8 cellular contexts compared by ENCODE assay signal in genomic region chr7:128381161-128381821, GRCh38. TPM values are rescaled to one million over a fixed set of nuclear protein-coding genes. Genes with fewer than 3 reads are reported as not detected.
A peak's percentile ranks its signal among the peaks of the same experiment; 100 is the strongest.
DNase-seq lines count a peak whose midpoint lies in the region; ATAC-seq, FAIRE-seq and TF ChIP-seq lines count a peak whose summit lies in the region.

No MANE protein-coding gene starts in this region.

- TF ChIP-seq EP300 in HepG2 (IDR thresholded peaks at IDR 0.05; ENCODE audit: low read depth in 2 of 2, low read length in 2 of 2), result no peak
- no peak for TF ChIP-seq EP300 in HepG2 (CRISPR knock-in tag; IDR thresholded peaks at IDR 0.05; ENCODE audit: borderline replicate concordance)

- ATAC-seq in CD4-positive, alpha-beta T cell (ENCODE audit: poor library complexity), result no peak
- peak; percentile 62 for ATAC-seq in HepG2
- ATAC-seq in GM21717 (IDR thresholded peaks at IDR 0.05; ENCODE audit: unreplicated experiment), result no peak

- no peak overlapping the region for H3K4me3 Mint-ChIP-seq in CD4-positive, alpha-beta T cell
- H3K4me3 Mint-ChIP-seq in astrocyte (ENCODE audit: unreplicated experiment), result no peak overlapping the region

- no peak overlapping the region for H3K27ac ChIP-seq in CD4-positive, alpha-beta T cell (ENCODE audit: low read depth, low read length)
- H3K27ac ChIP-seq in astrocyte (ENCODE audit: low read depth, low read length) (no peak overlapping the region), HepG2 (ENCODE audit: extremely low read length, insufficient read depth, low read length) (no peak overlapping the region)

- H3K4me1 Mint-ChIP-seq in CD4-positive, alpha-beta T cell (ENCODE audit: low read depth), result no peaks in the 10 kb centered on the region
- peaks cover 4% of the 10 kb centered on the region for H3K4me1 Mint-ChIP-seq in astrocyte (ENCODE audit: low read depth, unreplicated experiment)

- no peak for TF ChIP-seq POLR2A in HepG2 (IDR thresholded peaks at IDR 0.05; ENCODE audit: insufficient read depth in 1 of 2, low read depth in 2 of 2, low read length in 2 of 2)

- in situ Hi-C loops in HepG2 (cut with HindIII; ENCODE audit: extremely low pct_ligation_motif_present, low pct_unique_long_range_greater_than_20kb), result loop anchor here (5.0 kb wide), 1 partner anchor 34 kb away; no protein-coding TSS in a partner anchor

- H3K4me3 ChIP-seq in astrocyte (ENCODE audit: insufficient read depth, low read depth, low read length) (no peak overlapping the region), HepG2 (replicated peaks in 1 of 3; ENCODE audit: insufficient read depth in 1 of 3, low read depth in 2 of 3, low read length in 3 of 3) (no peak overlapping the region)

- no peak overlapping the region for H2AFZ ChIP-seq in astrocyte (ENCODE audit: low read depth, low read length)
- no peak overlapping the region for H2AFZ ChIP-seq in HepG2 (ENCODE audit: low read length)

- POLR2A ChIA-PET in CD4-positive, alpha-beta T cell (lab: Charles Lee), result no interaction called here
- POLR2A ChIA-PET in HepG2 (lab: Yijun Ruan, JAX), result no interaction called here

- no peaks in the 10 kb centered on the region for H3K27me3 Mint-ChIP-seq in CD4-positive, alpha-beta T cell
- H3K27me3 Mint-ChIP-seq in astrocyte (ENCODE audit: low read depth, unreplicated experiment), result peaks cover 39% of the 10 kb centered on the region

- no peaks in the 10 kb centered on the region for H3K79me2 ChIP-seq in astrocyte (ENCODE audit: insufficient read depth, low read length)
- no peaks in the 10 kb centered on the region for H3K79me2 ChIP-seq in HepG2 (ENCODE audit: insufficient read depth, low read length)

- peak in 5 of 10 experiments; percentile 12 to 25 (median 16) for DNase-seq in CD4-positive, alpha-beta T cell
- no peak for DNase-seq in astrocyte (ENCODE audit: low read depth)
- no peak for DNase-seq in HepG2 (ENCODE audit: low spot score)
- no peak for DNase-seq in Ammon's horn (ENCODE audit: low spot score)
- DNase-seq in NCI-H345 (lab: John Stamatoyannopoulos, UW), result no peak
- no peak for DNase-seq in SW480 (ENCODE audit: low spot score)

- H3K9ac ChIP-seq in astrocyte (ENCODE audit: low read length), result no peak overlapping the region
- no peak overlapping the region for H3K9ac ChIP-seq in HepG2 (ENCODE audit: insufficient read depth, low read depth, low read length)

- TF ChIP-seq RAD21 in HepG2 (CRISPR knock-in tag; IDR thresholded peaks at IDR 0.05), result no peak

- H4K20me1 ChIP-seq in astrocyte (ENCODE audit: insufficient read depth, low read length) (no peaks in the 10 kb centered on the region), HepG2 (ENCODE audit: insufficient read depth, low read length) (0 out of 2 replicates have a peak, but pooled peaks cover 2% of the 10 kb centered on the region)

- no peaks in the 10 kb centered on the region for H3K27me3 ChIP-seq in CD4-positive, alpha-beta T cell (ENCODE audit: control insufficient read depth, insufficient read depth, low read length)
- H3K27me3 ChIP-seq in astrocyte (ENCODE audit: insufficient read depth, low read length) (peaks cover 7% of the 10 kb centered on the region), HepG2 (ENCODE audit: control insufficient read depth in 1 of 2, insufficient read depth in 2 of 2, low read length in 2 of 2) (peaks cover 1 to 23% of the 10 kb centered on the region in 2 experiments; a peak in 3 of 5 replicates)

- H3K9me3 Mint-ChIP-seq in CD4-positive, alpha-beta T cell, result no peaks in the 10 kb centered on the region
- no peaks in the 10 kb centered on the region for H3K9me3 Mint-ChIP-seq in astrocyte (ENCODE audit: unreplicated experiment)

- no peaks in the 10 kb centered on the region for H3K36me3 Mint-ChIP-seq in CD4-positive, alpha-beta T cell (ENCODE audit: low read depth)
- H3K36me3 Mint-ChIP-seq in astrocyte (ENCODE audit: low read depth, unreplicated experiment), result no peaks in the 10 kb centered on the region

- no peaks in the 10 kb centered on the region for H3K4me1 ChIP-seq in astrocyte (ENCODE audit: insufficient read depth, low read length)
- peaks cover 9% of the 10 kb centered on the region; the same call in 1 of the 2 replicates for H3K4me1 ChIP-seq in HepG2 (ENCODE audit: insufficient read depth, low read length)

- no peaks in the 10 kb centered on the region for H3K36me3 ChIP-seq in astrocyte (ENCODE audit: insufficient read depth, low read length)
- no peaks in the 10 kb centered on the region for H3K36me3 ChIP-seq in HepG2 (replicated peaks in 1 of 2; ENCODE audit: control insufficient read depth in 1 of 2, insufficient read depth in 2 of 2, low read length in 2 of 2)

- 50% methylated on average over 15 of the region's 19 CpGs for WGBS in HepG2 (ENCODE audit: low lambda C conversion rate)

- peak; percentile 46 for TF ChIP-seq CTCF in CD4-positive, alpha-beta T cell (IDR thresholded peaks at IDR 0.05)
- TF ChIP-seq CTCF in LNCAP (IDR thresholded peaks at IDR 0.05) (peak; percentile 80), astrocyte (IDR thresholded peaks at IDR 0.05; ENCODE audit: insufficient read depth, low read depth, low read length) (peak; percentile 40), HepG2 (CRISPR knock-in tag; IDR thresholded peaks at IDR 0.05) (peak; percentile 56)

- BruUV-seq in HepG2 (replicated peaks; lab: Mats Ljungman, UMichigan), result no TSS peak

- intact Hi-C loops in CD4-positive, alpha-beta T cell (cut with DNase I, micrococcal nuclease), result loop anchor here in 1 of 2 experiments (1.0 to 5.0 kb wide), 2 partner anchors 31 to 721 kb away; no protein-coding TSS in a partner anchor
- intact Hi-C loops in HepG2 (cut with micrococcal nuclease; ENCODE audit: unreplicated experiment), result no loop called here

- no peaks in the 10 kb centered on the region for H3K9me3 ChIP-seq in CD4-positive, alpha-beta T cell (ENCODE audit: control insufficient read depth, low read length)
- H3K9me3 ChIP-seq in astrocyte (ENCODE audit: insufficient read depth, low read depth, low read length) (no peaks in the 10 kb centered on the region), HepG2 (ENCODE audit: low read length) (no peaks in the 10 kb centered on the region)

- no peak overlapping the region for H3K4me2 ChIP-seq in astrocyte (ENCODE audit: low read length)
- no peak overlapping the region for H3K4me2 ChIP-seq in HepG2 (ENCODE audit: low read depth, low read length)

- CTCF ChIA-PET in CD4-positive, alpha-beta T cell (lab: Charles Lee), result interaction anchor here (1.3 kb wide), 1 partner anchor 37 kb away, joined by 3 read pairs; the partner anchor contains the start of gene RBM28
- CTCF ChIA-PET in HepG2 (lab: Yijun Ruan, JAX; ENCODE audit: low intra/inter-chr PET ratio, low total read pairs), result no interaction called here

- FAIRE-seq in astrocyte (lab: Jason Lieb, UNC) (no peak), HepG2 (lab: Jason Lieb, UNC) (no peak)

- H3K27ac Mint-ChIP-seq in CD4-positive, alpha-beta T cell, result no peak overlapping the region
- H3K27ac Mint-ChIP-seq in astrocyte (ENCODE audit: unreplicated experiment), result no peak overlapping the region

RNA-seq across cellular contexts. Expression of gene PRRT4, which starts 19.8 kb away (rescaled TPM):
- total RNA-seq in CD4-positive, alpha-beta T cell, result under 1 TPM; 0.47 to 0.63 TPM
- total RNA-seq in astrocyte, result 0.62 and 0.93 TPM in 2 replicates
- total RNA-seq in HepG2 (2016; rRNA removed; fragmentation: Illumina TruSeq; extraction: Trizol), result not detected in 2 replicates
- total RNA-seq in HepG2 (2016; cell fraction: cytosol; rRNA removed; fragmentation: Illumina TruSeq; extraction: Trizol; ENCODE audit: low read depth), result not detected in 2 replicates
- not detected in 2 replicates for total RNA-seq in HepG2 (2016; cell fraction: insoluble cytoplasmic fraction; rRNA removed; fragmentation: Illumina TruSeq; extraction: Trizol)
- total RNA-seq in HepG2 (2016; cell fraction: membrane; rRNA removed; fragmentation: Illumina TruSeq; extraction: Trizol), result not detected in 2 replicates
- total RNA-seq in HepG2 (2016; cell fraction: nucleus; rRNA removed; fragmentation: Illumina TruSeq; extraction: Trizol), result not detected in 2 replicates
- not detected in 2 replicates for polyA plus RNA-seq in HepG2 (2011; rRNA removed)
- polyA plus RNA-seq in HepG2 (2011; cell fraction: cytosol; rRNA removed), result not detected in 2 replicates
- 0.06 TPM in 1 of 2 replicates, not detected in the other for polyA plus RNA-seq in HepG2 (2011; cell fraction: nucleus; rRNA removed)
- 0.07 TPM in 1 of 2 replicates, not detected in the other for polyA plus RNA-seq in HepG2 (2012)
- not detected in 2 replicates for polyA plus RNA-seq in HepG2 (2016; cell fraction: cytosol; fragmentation: Illumina TruSeq; extraction: Trizol; ENCODE audit: low read depth)
- not detected in 2 replicates for polyA plus RNA-seq in HepG2 (2016; cell fraction: insoluble cytoplasmic fraction; fragmentation: Illumina TruSeq; extraction: Trizol; ENCODE audit: low read depth)
- polyA plus RNA-seq in HepG2 (2016; cell fraction: membrane; fragmentation: Illumina TruSeq; extraction: Trizol; ENCODE audit: low read depth), result not detected in 2 replicates
- polyA plus RNA-seq in HepG2 (2016; cell fraction: nucleus; fragmentation: Illumina TruSeq; extraction: Trizol; ENCODE audit: insufficient read depth, low read depth), result not detected in 2 replicates
- not detected in 2 replicates for polyA minus RNA-seq in HepG2 (2011; rRNA and poly(A)+ RNA removed; ENCODE audit: low replicate concordance)
- not detected in 2 replicates for polyA minus RNA-seq in HepG2 (2011; cell fraction: cytosol; rRNA and poly(A)+ RNA removed)
- polyA minus RNA-seq in HepG2 (2011; cell fraction: nucleus; rRNA and poly(A)+ RNA removed), result not detected in 2 replicates

RNA-seq across cellular contexts. Expression of gene IMPDH1, which starts 28.5 kb away (rescaled TPM):
- total RNA-seq in CD4-positive, alpha-beta T cell, result 10 to 100 TPM; 26.5 to 27.0 TPM
- 43.9 and 44.7 TPM in 2 replicates for total RNA-seq in astrocyte
- total RNA-seq in HepG2 (2016; rRNA removed; fragmentation: Illumina TruSeq; extraction: Trizol), result 18.4 and 22.8 TPM in 2 replicates
- total RNA-seq in HepG2 (2016; cell fraction: cytosol; rRNA removed; fragmentation: Illumina TruSeq; extraction: Trizol; ENCODE audit: low read depth), result 12.3 and 12.6 TPM in 2 replicates
- 15.4 and 23.8 TPM in 2 replicates for total RNA-seq in HepG2 (2016; cell fraction: insoluble cytoplasmic fraction; rRNA removed; fragmentation: Illumina TruSeq; extraction: Trizol)
- total RNA-seq in HepG2 (2016; cell fraction: membrane; rRNA removed; fragmentation: Illumina TruSeq; extraction: Trizol), result 28.1 and 28.2 TPM in 2 replicates
- 12.6 and 19.2 TPM in 2 replicates for total RNA-seq in HepG2 (2016; cell fraction: nucleus; rRNA removed; fragmentation: Illumina TruSeq; extraction: Trizol)
- polyA plus RNA-seq in HepG2 (2011; rRNA removed), result 34.0 and 49.9 TPM in 2 replicates
- 31.4 and 37.8 TPM in 2 replicates for polyA plus RNA-seq in HepG2 (2011; cell fraction: cytosol; rRNA removed)
- polyA plus RNA-seq in HepG2 (2011; cell fraction: nucleus; rRNA removed), result 92.2 and 93.4 TPM in 2 replicates
- polyA plus RNA-seq in HepG2 (2012), result 25.0 and 27.5 TPM in 2 replicates
- 18.4 and 18.5 TPM in 2 replicates for polyA plus RNA-seq in HepG2 (2016; cell fraction: cytosol; fragmentation: Illumina TruSeq; extraction: Trizol; ENCODE audit: low read depth)
- polyA plus RNA-seq in HepG2 (2016; cell fraction: insoluble cytoplasmic fraction; fragmentation: Illumina TruSeq; extraction: Trizol; ENCODE audit: low read depth), result 20.6 and 24.8 TPM in 2 replicates
- polyA plus RNA-seq in HepG2 (2016; cell fraction: membrane; fragmentation: Illumina TruSeq; extraction: Trizol; ENCODE audit: low read depth), result 26.7 and 29.0 TPM in 2 replicates
- polyA plus RNA-seq in HepG2 (2016; cell fraction: nucleus; fragmentation: Illumina TruSeq; extraction: Trizol; ENCODE audit: insufficient read depth, low read depth), result 29.2 and 34.5 TPM in 2 replicates
- polyA minus RNA-seq in HepG2 (2011; rRNA and poly(A)+ RNA removed; ENCODE audit: low replicate concordance), result 82.0 and 176 TPM in 2 replicates
- 19.3 and 30.8 TPM in 2 replicates for polyA minus RNA-seq in HepG2 (2011; cell fraction: cytosol; rRNA and poly(A)+ RNA removed)
- polyA minus RNA-seq in HepG2 (2011; cell fraction: nucleus; rRNA and poly(A)+ RNA removed), result 26.3 and 29.8 TPM in 2 replicates

RNA-seq across cellular contexts. Expression of gene RBM28, which starts 37.6 kb away (rescaled TPM):
- 10 to 100 TPM; 10.1 to 10.5 TPM for total RNA-seq in CD4-positive, alpha-beta T cell
- total RNA-seq in astrocyte, result 37.3 and 40.2 TPM in 2 replicates
- total RNA-seq in HepG2 (2016; rRNA removed; fragmentation: Illumina TruSeq; extraction: Trizol), result 49.0 and 61.2 TPM in 2 replicates
- total RNA-seq in HepG2 (2016; cell fraction: cytosol; rRNA removed; fragmentation: Illumina TruSeq; extraction: Trizol; ENCODE audit: low read depth), result 7.3 and 8.4 TPM in 2 replicates
- total RNA-seq in HepG2 (2016; cell fraction: insoluble cytoplasmic fraction; rRNA removed; fragmentation: Illumina TruSeq; extraction: Trizol), result 50.4 and 59.7 TPM in 2 replicates
- 6.4 and 9.5 TPM in 2 replicates for total RNA-seq in HepG2 (2016; cell fraction: membrane; rRNA removed; fragmentation: Illumina TruSeq; extraction: Trizol)
- total RNA-seq in HepG2 (2016; cell fraction: nucleus; rRNA removed; fragmentation: Illumina TruSeq; extraction: Trizol), result 41.5 and 46.2 TPM in 2 replicates
- 20.3 and 20.5 TPM in 2 replicates for polyA plus RNA-seq in HepG2 (2011; rRNA removed)
- polyA plus RNA-seq in HepG2 (2011; cell fraction: cytosol; rRNA removed), result 10.7 and 11.3 TPM in 2 replicates
- polyA plus RNA-seq in HepG2 (2011; cell fraction: nucleus; rRNA removed), result 43.8 and 49.7 TPM in 2 replicates
- 33.1 and 42.8 TPM in 2 replicates for polyA plus RNA-seq in HepG2 (2012)
- 1.6 and 1.9 TPM in 2 replicates for polyA plus RNA-seq in HepG2 (2016; cell fraction: cytosol; fragmentation: Illumina TruSeq; extraction: Trizol; ENCODE audit: low read depth)
- polyA plus RNA-seq in HepG2 (2016; cell fraction: insoluble cytoplasmic fraction; fragmentation: Illumina TruSeq; extraction: Trizol; ENCODE audit: low read depth), result 54.9 and 57.4 TPM in 2 replicates
- 3.8 and 5.7 TPM in 2 replicates for polyA plus RNA-seq in HepG2 (2016; cell fraction: membrane; fragmentation: Illumina TruSeq; extraction: Trizol; ENCODE audit: low read depth)
- polyA plus RNA-seq in HepG2 (2016; cell fraction: nucleus; fragmentation: Illumina TruSeq; extraction: Trizol; ENCODE audit: insufficient read depth, low read depth), result 82.8 and 85.5 TPM in 2 replicates
- 8.3 and 17.5 TPM in 2 replicates for polyA minus RNA-seq in HepG2 (2011; rRNA and poly(A)+ RNA removed; ENCODE audit: low replicate concordance)
- 9.8 and 11.3 TPM in 2 replicates for polyA minus RNA-seq in HepG2 (2011; cell fraction: cytosol; rRNA and poly(A)+ RNA removed)
- polyA minus RNA-seq in HepG2 (2011; cell fraction: nucleus; rRNA and poly(A)+ RNA removed), result 21.2 and 29.0 TPM in 2 replicates
